Comparison of ENCODE assay signal across 25 cellular contexts in genomic region chr16:19165101-19165500, GRCh38. TPM values are rescaled to one million over a fixed set of nuclear protein-coding genes. Genes with fewer than 3 reads are reported as not detected.
DNase-seq lines count a peak whose midpoint lies in the region; ATAC-seq, FAIRE-seq and TF ChIP-seq lines count a peak whose summit lies in the region.
"Had no signal": no experiment of that assay in that cellular context is flagged by ENCODE, and none has a peak within 500 bp of the region (broad histone marks: within the 10 kb centered on the region; RNA-seq: fewer than 3 reads in every experiment).

No MANE protein-coding gene starts in this region.

- no peak overlapping the region for H2AFZ ChIP-seq in astrocyte (ENCODE audit: low read depth, low read length)
- H2AFZ ChIP-seq in mesenchymal stem cell (ENCODE audit: low read depth, low read length): no peak overlapping the region
- H2AFZ ChIP-seq: GM23248 had no signal

- no peaks in the 10 kb centered on the region for H3K36me3 ChIP-seq in astrocyte (ENCODE audit: insufficient read depth, low read length)
- no peaks in the 10 kb centered on the region for H3K36me3 ChIP-seq in mesenchymal stem cell (ENCODE audit: control insufficient read depth in 1 of 2, insufficient read depth in 2 of 2, low read depth in 1 of 2, low read length in 2 of 2)
- H3K36me3 ChIP-seq: HAP-1 had no signal

- no peak for FAIRE-seq in astrocyte (lab: Jason Lieb, UNC)
- FAIRE-seq: G401.6, GM19239 had no signal

- H3K36me3 Mint-ChIP-seq in astrocyte (ENCODE audit: low read depth, unreplicated experiment) (no peaks in the 10 kb centered on the region), type B pancreatic cell (no peaks in the 10 kb centered on the region)
- no peaks in the 10 kb centered on the region for H3K36me3 Mint-ChIP-seq in activated T-helper 2 cell treated with anti-CD3 and anti-CD28 coated beads, Interferon-gamma antibody, Interleukin-2, Interleukin-4, amounts not matched to agents 10 μg/mL and 5 μg/mL and 100 μg/mL, durations not matched to agents 14 hours and 24 hours and 36 hours (ENCODE audit: low read depth)

- H3K27me3 ChIP-seq in astrocyte (ENCODE audit: insufficient read depth, low read length) (peaks cover 8% of the 10 kb centered on the region), mesenchymal stem cell (ENCODE audit: control insufficient read depth in 1 of 2, insufficient read depth in 1 of 2, low read length in 2 of 2) (peaks cover 16 to 26% of the 10 kb centered on the region in 2 experiments)

- H3K4me1 Mint-ChIP-seq in astrocyte (ENCODE audit: low read depth, unreplicated experiment) (peaks cover 3% of the 10 kb centered on the region), type B pancreatic cell (ENCODE audit: unreplicated experiment) (peaks cover 5% of the 10 kb centered on the region)
- H3K4me1 Mint-ChIP-seq in activated T-helper 2 cell treated with anti-CD3 and anti-CD28 coated beads, Interferon-gamma antibody, Interleukin-2, Interleukin-4, amounts not matched to agents 10 μg/mL and 5 μg/mL and 100 μg/mL, durations not matched to agents 14 hours and 24 hours and 36 hours (ENCODE audit: low read depth): no peaks in the 10 kb centered on the region

- no peak overlapping the region for H3K9ac ChIP-seq in astrocyte (ENCODE audit: low read length)
- no peak overlapping the region for H3K9ac ChIP-seq in mesenchymal stem cell (ENCODE audit: low read length)
- H3K9ac ChIP-seq: GM23248 had no signal

- DNase-seq in ELF-1 (ENCODE audit: low read depth, low spot score) (peak; percentile 70), astrocyte (ENCODE audit: low read depth) (peak; percentile 8), mesenchymal stem cell (no peak), type B pancreatic cell (ENCODE audit: extremely low spot score, unreplicated experiment) (no peak), GM03348 (ENCODE audit: low spot score) (no peak)
- DNase-seq in activated T-helper 2 cell treated with anti-CD3 and anti-CD28 coated beads, Interferon-gamma antibody, Interleukin-2, Interleukin-4, amounts not matched to agents 10 μg/mL and 5 μg/mL and 100 μg/mL, durations not matched to agents 14 hours and 24 hours and 36 hours (ENCODE audit: low spot score): no peak
- DNase-seq: CD4-positive, alpha-beta T cell; COR-L47; DMS153; GM23248; IMR-90; MV-4-11; NCI-H1417; NCI-H1694 treated with DMSO at 0.1 percent for 48 hours; NCI-H2081 treated with DMSO at 0.1 percent for 48 hours; NCI-H2171 treated with DMSO at 0.1 percent for 48 hours; NCI-H446; NCI-H526; Right ventricle myocardium superior had no signal

- H3K4ac ChIP-seq in mesenchymal stem cell (ENCODE audit: low read depth in 1 of 2, low read length in 2 of 2): no peak overlapping the region

- no peak overlapping the region for H2BK15ac ChIP-seq in mesenchymal stem cell (ENCODE audit: low read depth, poor library complexity, severe bottlenecking)

- H3K27me3 Mint-ChIP-seq in astrocyte (ENCODE audit: low read depth, unreplicated experiment): peaks cover 14% of the 10 kb centered on the region
- H3K27me3 Mint-ChIP-seq in type B pancreatic cell: peaks cover 23% of the 10 kb centered on the region
- peaks cover 13% of the 10 kb centered on the region for H3K27me3 Mint-ChIP-seq in activated T-helper 2 cell treated with anti-CD3 and anti-CD28 coated beads, Interferon-gamma antibody, Interleukin-2, Interleukin-4, amounts not matched to agents 10 μg/mL and 5 μg/mL and 100 μg/mL, durations not matched to agents 14 hours and 24 hours and 36 hours (ENCODE audit: low read depth)

- no peak overlapping the region for H3K18ac ChIP-seq in mesenchymal stem cell (ENCODE audit: low read depth in 1 of 2, low read length in 2 of 2)

- ATAC-seq in GM19455 (IDR thresholded peaks at IDR 0.05; ENCODE audit: unreplicated experiment): no peak

- no peak overlapping the region for H2BK120ac ChIP-seq in mesenchymal stem cell (ENCODE audit: low read depth, low read length)

- no peak overlapping the region for H3K14ac ChIP-seq in mesenchymal stem cell (ENCODE audit: low read length in 2 of 2)

- no peak overlapping the region for H2BK12ac ChIP-seq in mesenchymal stem cell (ENCODE audit: low read length in 2 of 2)

- H3K9me3 Mint-ChIP-seq in astrocyte (ENCODE audit: unreplicated experiment) (peaks cover 7% of the 10 kb centered on the region), type B pancreatic cell (peaks cover 5% of the 10 kb centered on the region)
- H3K9me3 Mint-ChIP-seq in activated T-helper 2 cell treated with anti-CD3 and anti-CD28 coated beads, Interferon-gamma antibody, Interleukin-2, Interleukin-4, amounts not matched to agents 10 μg/mL and 5 μg/mL and 100 μg/mL, durations not matched to agents 14 hours and 24 hours and 36 hours: peaks cover 5% of the 10 kb centered on the region
- H3K9me3 Mint-ChIP-seq: CD4-positive, alpha-beta T cell had no signal

- no peak overlapping the region for H3K23ac ChIP-seq in mesenchymal stem cell (ENCODE audit: low read length in 2 of 2)

- WGBS in mesenchymal stem cell: 58% methylated on average over 4 of the region's 5 CpGs

- no peak for TF ChIP-seq CTCF in astrocyte (IDR thresholded peaks at IDR 0.05; ENCODE audit: insufficient read depth, low read depth, low read length)
- TF ChIP-seq CTCF in type B pancreatic cell (conservative IDR thresholded peaks at IDR 0.05): no peak

- H3K79me2 ChIP-seq in astrocyte (ENCODE audit: insufficient read depth, low read length): no peaks in the 10 kb centered on the region

- no peak overlapping the region for H2AK5ac ChIP-seq in mesenchymal stem cell (ENCODE audit: low read length, severe bottlenecking)

- H3K9me3 ChIP-seq in astrocyte (ENCODE audit: insufficient read depth, low read depth, low read length) (no peaks in the 10 kb centered on the region), mesenchymal stem cell (ENCODE audit: control insufficient read depth, low read length) (peaks cover 3% of the 10 kb centered on the region)
- H3K9me3 ChIP-seq: HAP-1 had no signal

- no peak overlapping the region for H3K27ac Mint-ChIP-seq in astrocyte (ENCODE audit: unreplicated experiment)
- peak overlapping the region; percentile 96 for H3K27ac Mint-ChIP-seq in type B pancreatic cell
- no peak overlapping the region for H3K27ac Mint-ChIP-seq in activated T-helper 2 cell treated with anti-CD3 and anti-CD28 coated beads, Interferon-gamma antibody, Interleukin-2, Interleukin-4, amounts not matched to agents 10 μg/mL and 5 μg/mL and 100 μg/mL, durations not matched to agents 14 hours and 24 hours and 36 hours
- H3K27ac Mint-ChIP-seq: CD4-positive, alpha-beta T cell had no signal

- H4K91ac ChIP-seq in mesenchymal stem cell (ENCODE audit: low read length): no peak overlapping the region

- no peak overlapping the region for H2BK5ac ChIP-seq in mesenchymal stem cell (ENCODE audit: low read depth, low read length, poor library complexity, severe bottlenecking)

- H3K4me1 ChIP-seq in astrocyte (ENCODE audit: insufficient read depth, low read length) (peaks cover 3% of the 10 kb centered on the region), mesenchymal stem cell (ENCODE audit: control insufficient read depth, insufficient read depth, low read depth, low read length) (peaks cover 14% of the 10 kb centered on the region)
- H3K4me1 ChIP-seq: HAP-1 had no signal

- intact Hi-C loops in activated T-helper 2 cell treated with anti-CD3 and anti-CD28 coated beads, Interferon-gamma antibody, Interleukin-2, Interleukin-4, amounts not matched to agents 10 μg/mL and 5 μg/mL and 100 μg/mL, durations not matched to agents 14 hours and 24 hours and 36 hours (cut with micrococcal nuclease): no loop called here

- no peaks in the 10 kb centered on the region for H4K20me1 ChIP-seq in astrocyte (ENCODE audit: insufficient read depth, low read length)

- no peaks in the 10 kb centered on the region for H3K79me1 ChIP-seq in mesenchymal stem cell (replicated peaks; ENCODE audit: low read length, poor library complexity, severe bottlenecking)

- H3K27ac ChIP-seq in astrocyte (ENCODE audit: low read depth, low read length) (no peak overlapping the region), mesenchymal stem cell (ENCODE audit: low read length, poor library complexity, severe bottlenecking) (no peak overlapping the region)
- H3K27ac ChIP-seq: GM23248 had no signal

- H3K4me3 ChIP-seq in astrocyte (ENCODE audit: insufficient read depth, low read depth, low read length) (no peak overlapping the region), mesenchymal stem cell (ENCODE audit: insufficient read depth in 1 of 2, low read depth in 1 of 2, low read length in 2 of 2) (no peak overlapping the region)
- H3K4me3 ChIP-seq: GM23248, HAP-1 had no signal

- H3K4me2 ChIP-seq in astrocyte (ENCODE audit: low read length) (no peak overlapping the region), mesenchymal stem cell (ENCODE audit: low read length, poor library complexity, severe bottlenecking) (no peak overlapping the region)

- peak overlapping the region; percentile 20 for H4K8ac ChIP-seq in mesenchymal stem cell (ENCODE audit: low read length)

- H3K4me3 Mint-ChIP-seq in astrocyte (ENCODE audit: unreplicated experiment) (no peak overlapping the region), type B pancreatic cell (peak overlapping the region; percentile 72)
- no peak overlapping the region for H3K4me3 Mint-ChIP-seq in activated T-helper 2 cell treated with anti-CD3 and anti-CD28 coated beads, Interferon-gamma antibody, Interleukin-2, Interleukin-4, amounts not matched to agents 10 μg/mL and 5 μg/mL and 100 μg/mL, durations not matched to agents 14 hours and 24 hours and 36 hours (ENCODE audit: low read depth)
- H3K4me3 Mint-ChIP-seq: CD4-positive, alpha-beta T cell had no signal

RNA-seq across cellular contexts. Expression of gene SYT17, which starts 2.9 kb away (rescaled TPM):
- total RNA-seq in astrocyte: 2.5 and 4.8 TPM in 2 replicates
- polyA plus RNA-seq in mesenchymal stem cell (2013, experiment 1 of 2): 5.4 TPM
- 5.0 TPM for polyA plus RNA-seq in mesenchymal stem cell (2013, experiment 2 of 2)
- 10.7 and 24.8 TPM in 2 replicates for total RNA-seq in type B pancreatic cell (ENCODE audit: low replicate concordance)
- 0.34 and 0.57 TPM in 2 replicates for total RNA-seq in activated T-helper 2 cell treated with anti-CD3 and anti-CD28 coated beads, Interferon-gamma antibody, Interleukin-2, Interleukin-4, amounts not matched to agents 10 μg/mL and 5 μg/mL and 100 μg/mL, durations not matched to agents 14 hours and 24 hours and 36 hours
- total RNA-seq: CD4-positive, alpha-beta T cell; GM23248; IMR-90 had no signal
- polyA plus RNA-seq: BJ, GM23248, IMR-90 had no signal

RNA-seq across cellular contexts. Expression of gene ITPRIPL2, which starts 51.3 kb away (rescaled TPM):
- 47.8 and 49.4 TPM in 2 replicates for total RNA-seq in astrocyte
- polyA plus RNA-seq in mesenchymal stem cell (2013, experiment 1 of 2): 33.8 TPM
- polyA plus RNA-seq in mesenchymal stem cell (2013, experiment 2 of 2): 33.2 TPM
- total RNA-seq in type B pancreatic cell (ENCODE audit: low replicate concordance): 29.5 and 39.2 TPM in 2 replicates
- total RNA-seq in activated T-helper 2 cell treated with anti-CD3 and anti-CD28 coated beads, Interferon-gamma antibody, Interleukin-2, Interleukin-4, amounts not matched to agents 10 μg/mL and 5 μg/mL and 100 μg/mL, durations not matched to agents 14 hours and 24 hours and 36 hours: 44.4 and 48.0 TPM in 2 replicates
- total RNA-seq: OCI-LY7 had no signal

Comparison
In these comparisons a context has a peak if more than half of its experiments do, and no peak if none do; other contexts are left out.
1. DNase-seq: peak in ELF-1 (single experiment) and astrocyte (single experiment); none in mesenchymal stem cell (single experiment), type B pancreatic cell (single experiment), activated T-helper 2 cell treated with anti-CD3 and anti-CD28 coated beads, Interferon-gamma antibody, Interleukin-2, Interleukin-4, amounts not matched to agents 10 μg/mL and 5 μg/mL and 100 μg/mL, durations not matched to agents 14 hours and 24 hours and 36 hours (single experiment) and GM03348 (single experiment).